In genomic region chr3:173583496-173583895, GRCh38 we compare ENCODE assay signal across 20 cellular contexts.
"Had no signal": no experiment of that assay in that cellular context is flagged by ENCODE, and none has a peak within 500 bp of the region (broad histone marks: within the 10 kb centered on the region; RNA-seq: fewer than 3 reads in every experiment).

No MANE protein-coding gene starts in this region.

- H3K27me3 ChIP-seq: uterus had no signal

- H3K27ac ChIP-seq: coronary artery, lower lobe of right lung, psoas muscle, skin epidermis, suprapubic skin, transverse colon, uterus had no signal

- H3K27ac Mint-ChIP-seq: activated CD4-positive, alpha-beta T cell treated with anti-CD3 and anti-CD28 coated beads, Interleukin-2, amount 10 ng/mL, durations not matched to agents 7 days and 5 days; activated CD8-positive, alpha-beta T cell treated with anti-CD3 and anti-CD28 coated beads, Interleukin-2, amount 10 ng/mL, durations not matched to agents 7 days and 5 days; activated naive CD8-positive, alpha-beta T cell treated with anti-CD3 and anti-CD28 coated beads, Interleukin-2, amount 10 ng/mL, durations not matched to agents 7 days and 5 days; activated T-cell treated with anti-CD3 and anti-CD28 coated beads, Interleukin-2, amount 50 U/mL, for 24 hours; activated T-helper 2 cell treated with anti-CD3 and anti-CD28 coated beads, Interferon-gamma antibody, Interleukin-2, Interleukin-4, amounts not matched to agents 10 μg/mL and 5 μg/mL and 100 μg/mL, durations not matched to agents 14 hours and 24 hours and 36 hours; nephron progenitor cell; stimulated activated naive CD8-positive, alpha-beta T cell treated with anti-CD3 and anti-CD28 coated beads, Interleukin-15, amount 100 ng/mL, for 72 hours; T-helper 1 cell treated with Interleukin-12 subunit alpha and Interleukin-12 subunit beta and Interleukin-4 antibody, amounts not matched to agents 30 μg/mL and 1 μg/mL, for 36 hours had no signal

- H3K4me3 Mint-ChIP-seq: activated CD4-positive, alpha-beta T cell treated with anti-CD3 and anti-CD28 coated beads, Interleukin-2, amount 10 ng/mL, durations not matched to agents 7 days and 5 days; activated CD8-positive, alpha-beta T cell treated with anti-CD3 and anti-CD28 coated beads, Interleukin-2, amount 10 ng/mL, durations not matched to agents 7 days and 5 days; activated naive CD8-positive, alpha-beta T cell treated with anti-CD3 and anti-CD28 coated beads, Interleukin-2, amount 10 ng/mL, durations not matched to agents 7 days and 5 days; activated T-cell treated with anti-CD3 and anti-CD28 coated beads, Interleukin-2, amount 50 U/mL, for 24 hours; central memory CD8-positive, alpha-beta T cell; stimulated activated naive CD8-positive, alpha-beta T cell treated with anti-CD3 and anti-CD28 coated beads, Interleukin-15, amount 100 ng/mL, for 72 hours; T-helper 1 cell treated with Interleukin-12 subunit alpha and Interleukin-12 subunit beta and Interleukin-4 antibody, amounts not matched to agents 30 μg/mL and 1 μg/mL, for 36 hours had no signal

- H3K36me3 ChIP-seq: lower lobe of right lung, suprapubic skin, transverse colon, uterus had no signal

- ATAC-seq: activated CD4-positive, CD25-positive, alpha-beta regulatory T cell treated with anti-CD3 and anti-CD28 coated beads, Interleukin-2, amount 50 U/mL, for 24 hours; activated CD8-positive, alpha-beta T cell treated with anti-CD3 and anti-CD28 coated beads, Interleukin-2, amount 10 ng/mL, durations not matched to agents 7 days and 5 days; left colon; stimulated activated naive CD8-positive, alpha-beta T cell treated with anti-CD3 and anti-CD28 coated beads, Interleukin-15, amount 100 ng/mL, for 72 hours had no signal

- H3K9me3 Mint-ChIP-seq: activated CD4-positive, alpha-beta T cell treated with anti-CD3 and anti-CD28 coated beads, Interleukin-2, amount 10 ng/mL, durations not matched to agents 7 days and 5 days; activated naive CD8-positive, alpha-beta T cell treated with anti-CD3 and anti-CD28 coated beads, Interleukin-2, amount 10 ng/mL, durations not matched to agents 7 days and 5 days; activated T-cell treated with anti-CD3 and anti-CD28 coated beads, Interleukin-2, amount 50 U/mL, for 24 hours; activated T-helper 2 cell treated with anti-CD3 and anti-CD28 coated beads, Interferon-gamma antibody, Interleukin-2, Interleukin-4, amounts not matched to agents 10 μg/mL and 5 μg/mL and 100 μg/mL, durations not matched to agents 14 hours and 24 hours and 36 hours; brain; central memory CD8-positive, alpha-beta T cell; nephron progenitor cell; stimulated activated naive CD8-positive, alpha-beta T cell treated with anti-CD3 and anti-CD28 coated beads, Interleukin-15, amount 100 ng/mL, for 72 hours; T-helper 1 cell treated with Interleukin-12 subunit alpha and Interleukin-12 subunit beta and Interleukin-4 antibody, amounts not matched to agents 30 μg/mL and 1 μg/mL, for 36 hours had no signal

- H3K9me3 ChIP-seq: lower lobe of right lung, psoas muscle, suprapubic skin, transverse colon, uterus had no signal

- H3K4me1 ChIP-seq: lower lobe of right lung, psoas muscle, transverse colon, uterus had no signal

- H3K36me3 Mint-ChIP-seq: activated naive CD8-positive, alpha-beta T cell treated with anti-CD3 and anti-CD28 coated beads, Interleukin-2, amount 10 ng/mL, durations not matched to agents 7 days and 5 days; brain had no signal

- H3K4me1 Mint-ChIP-seq: central memory CD8-positive, alpha-beta T cell had no signal

- DNase-seq: activated CD4-positive, alpha-beta T cell treated with anti-CD3 and anti-CD28 coated beads, Interleukin-2, amount 10 ng/mL, durations not matched to agents 7 days and 5 days; activated CD8-positive, alpha-beta T cell treated with anti-CD3 and anti-CD28 coated beads, Interleukin-2, amount 10 ng/mL, durations not matched to agents 7 days and 5 days; activated naive CD4-positive, alpha-beta T cell treated with Interleukin-2 at 50 U/mL for 16 hours; activated naive CD8-positive, alpha-beta T cell treated with anti-CD3 and anti-CD28 coated beads, Interleukin-2, amount 10 ng/mL, durations not matched to agents 7 days and 5 days; activated T-cell treated with anti-CD3 and anti-CD28 coated beads, Interleukin-2, amount 50 U/mL, for 24 hours; left colon; lower lobe of right lung; psoas muscle; stimulated activated naive CD8-positive, alpha-beta T cell treated with anti-CD3 and anti-CD28 coated beads, Interleukin-15, amount 100 ng/mL, for 72 hours; transverse colon; uterus had no signal
